In the genomic region with DNA sequence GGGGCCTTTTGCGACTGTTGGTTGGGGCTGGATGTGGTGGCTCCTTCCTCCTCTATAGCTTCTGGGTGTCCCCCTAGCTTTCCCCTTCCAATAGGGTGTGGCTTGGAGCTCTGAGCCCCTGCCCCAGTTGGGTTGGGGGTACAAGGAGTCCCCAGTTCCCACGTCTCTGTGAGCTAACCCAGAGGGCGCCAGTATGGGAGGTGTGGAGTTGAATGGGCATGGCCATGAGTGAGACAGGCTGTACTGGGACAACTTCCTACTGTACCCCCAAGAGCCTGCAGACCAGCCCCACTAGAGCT, we compare ENCODE assay signal across 1 cellular context.
TF ChIP-seq lines count a peak whose summit lies in the region.

No MANE protein-coding gene starts in this region.

TF ChIP-seq in K562, 482 proteins besides CTCF, POLR2A, EP300 and RAD21:
- TF ChIP-seq RFX5 (IDR thresholded peaks at IDR 0.05; ENCODE audit: low read depth, low read length): no peak
- no peak for TF ChIP-seq ZNF79 (CRISPR knock-in tag; IDR thresholded peaks at IDR 0.05; ENCODE audit: low read depth)
- TF ChIP-seq C11orf30 (IDR thresholded peaks at IDR 0.05; ENCODE audit: low read depth): no peak
- TF ChIP-seq, protein P1, sequence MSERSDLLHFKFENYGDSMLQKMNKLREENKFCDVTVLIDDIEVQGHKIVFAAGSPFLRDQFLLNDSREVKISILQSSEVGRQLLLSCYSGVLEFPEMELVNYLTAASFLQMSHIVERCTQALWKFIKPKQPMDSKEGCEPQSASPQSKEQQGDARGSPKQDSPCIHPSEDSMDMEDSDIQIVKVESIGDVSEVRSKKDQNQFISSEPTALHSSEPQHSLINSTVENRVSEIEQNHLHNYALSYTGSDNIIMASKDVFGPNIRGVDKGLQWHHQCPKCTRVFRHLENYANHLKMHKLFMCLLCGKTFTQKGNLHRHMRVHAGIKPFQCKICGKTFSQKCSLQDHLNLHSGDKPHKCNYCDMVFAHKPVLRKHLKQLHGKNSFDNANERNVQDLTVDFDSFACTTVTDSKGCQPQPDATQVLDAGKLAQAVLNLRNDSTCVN (CRISPR knock-in tag; IDR thresholded peaks at IDR 0.05): no peak
- no peak for TF ChIP-seq NFE2L1 (tag; IDR thresholded peaks at IDR 0.05; ENCODE audit: borderline replicate concordance, low read depth)
